ENCODE assay signal across 8 cellular contexts in the genomic region with DNA sequence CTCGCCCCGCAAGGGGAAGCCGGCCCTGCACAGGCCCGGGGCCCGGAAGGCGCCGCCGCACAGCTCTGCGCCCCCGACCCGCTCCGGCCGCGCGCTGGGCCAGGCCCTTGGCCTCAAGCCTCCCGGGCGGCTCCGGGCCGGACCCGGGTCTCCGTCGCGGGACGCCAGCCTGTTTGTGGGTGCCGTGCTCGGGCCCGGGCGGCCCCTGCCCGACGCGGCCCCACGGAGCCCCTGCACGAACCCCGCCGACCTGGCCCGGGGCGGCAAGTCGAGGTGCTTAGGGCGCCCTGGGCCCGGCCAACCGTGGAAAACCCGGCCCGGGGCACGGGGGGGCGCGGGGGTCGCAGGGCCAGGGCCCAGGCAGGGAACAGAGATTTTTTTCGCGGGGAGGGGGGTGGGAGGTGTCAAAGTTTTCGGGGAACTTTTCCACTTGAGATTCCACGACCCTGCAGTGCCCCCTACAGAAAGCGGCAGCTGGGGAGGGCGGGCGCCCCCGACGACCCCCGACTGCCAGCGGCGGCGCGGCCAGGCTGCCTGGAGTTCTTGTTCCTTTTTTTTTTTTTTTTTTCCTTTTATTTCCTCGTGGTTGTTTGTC. TPM values are rescaled to one million over a fixed set of nuclear protein-coding genes. Genes with fewer than 3 reads are reported as not detected.
A peak's percentile ranks its signal among the peaks of the same experiment; 100 is the strongest.
DNase-seq lines count a peak whose midpoint lies in the region; ATAC-seq and TF ChIP-seq lines count a peak whose summit lies in the region.

No MANE protein-coding gene starts in this region.

- no peaks in the 10 kb centered on the region for H3K27me3 Mint-ChIP-seq in activated CD8-positive, alpha-beta T cell treated with anti-CD3 and anti-CD28 coated beads, Interleukin-2, amount 10 ng/mL, durations not matched to agents 7 days and 5 days (ENCODE audit: low read depth)

- H3K4me1 ChIP-seq in esophagus (ENCODE audit: control insufficient read depth in 2 of 2, insufficient read depth in 2 of 2, low read length in 1 of 2): peaks cover 0 to 6% of the 10 kb centered on the region in 2 donors

- H3K9me3 ChIP-seq in esophagus (ENCODE audit: control insufficient read depth in 2 of 2, insufficient read depth in 1 of 2, low read depth in 1 of 2, low read length in 1 of 2) (no peaks in the 10 kb centered on the region), neural cell (ENCODE audit: low read length) (no peaks in the 10 kb centered on the region)

- peak overlapping the region; percentile 82 for H3K4me2 ChIP-seq in neural cell (ENCODE audit: low read length)

- H3K4me3 ChIP-seq in esophagus (ENCODE audit: low read depth in 1 of 2, low read length in 2 of 2) (peak overlapping the region; percentile 49 to 91), neural cell (ENCODE audit: low read length) (peak overlapping the region; percentile 77)

- H3K36me3 ChIP-seq in esophagus (ENCODE audit: control insufficient read depth in 2 of 2, insufficient read depth in 2 of 2, low read length in 1 of 2) (no peaks in the 10 kb centered on the region), neural cell (ENCODE audit: insufficient read depth, low read length) (no peaks in the 10 kb centered on the region)

- CTCF ChIA-PET in activated CD8-positive, alpha-beta T cell treated with anti-CD3 and anti-CD28 coated beads, Interleukin-2, amount 10 ng/mL, durations not matched to agents 7 days and 5 days (lab: Charles Lee): interaction anchor here (1.0 to 7.2 kb wide), 11 partner anchors 10 to 413 kb away, joined by 3 to 60 read pairs (median 8); partner anchors contain the start of gene ATP5F1E

- no peak overlapping the region for H2AFZ ChIP-seq in neural cell (ENCODE audit: low read depth, low read length)

- peaks cover 34% of the 10 kb centered on the region for H3K79me2 ChIP-seq in neural cell (replicated peaks; ENCODE audit: insufficient read depth, low read length)

- H3K4me3 Mint-ChIP-seq in activated CD8-positive, alpha-beta T cell treated with anti-CD3 and anti-CD28 coated beads, Interleukin-2, amount 10 ng/mL, durations not matched to agents 7 days and 5 days: peak overlapping the region; percentile 99

- TF ChIP-seq CTCF in GM13977 (IDR thresholded peaks at IDR 0.05; ENCODE audit: extremely low read depth, insufficient read depth, missing control alignments): peak; percentile 54
- TF ChIP-seq CTCF in neural cell (IDR thresholded peaks at IDR 0.05; ENCODE audit: poor library complexity, severe bottlenecking): no peak

- no peak for TF ChIP-seq RAD21 in neural cell (conservative IDR thresholded peaks at IDR 0.05)

- peaks cover 9% of the 10 kb centered on the region for H3K4me1 Mint-ChIP-seq in activated CD8-positive, alpha-beta T cell treated with anti-CD3 and anti-CD28 coated beads, Interleukin-2, amount 10 ng/mL, durations not matched to agents 7 days and 5 days (ENCODE audit: low read depth)

- no peaks in the 10 kb centered on the region for H3K9me3 Mint-ChIP-seq in activated CD8-positive, alpha-beta T cell treated with anti-CD3 and anti-CD28 coated beads, Interleukin-2, amount 10 ng/mL, durations not matched to agents 7 days and 5 days (ENCODE audit: insufficient read depth)

- no peak for TF ChIP-seq EP300 in neural cell (conservative IDR thresholded peaks at IDR 0.05; ENCODE audit: poor library complexity, severe bottlenecking)

- in situ Hi-C loops in GM13977 (cut with MboI; ENCODE audit: low pct_unique_long_range_greater_than_20kb, low sequenced_read_pairs, unreplicated experiment): no loop called here

- peaks cover 25% of the 10 kb centered on the region for H3K36me3 Mint-ChIP-seq in activated CD8-positive, alpha-beta T cell treated with anti-CD3 and anti-CD28 coated beads, Interleukin-2, amount 10 ng/mL, durations not matched to agents 7 days and 5 days (ENCODE audit: low read depth)

- peak overlapping the region; percentile 99 for H3K27ac Mint-ChIP-seq in activated CD8-positive, alpha-beta T cell treated with anti-CD3 and anti-CD28 coated beads, Interleukin-2, amount 10 ng/mL, durations not matched to agents 7 days and 5 days

- H3K27me3 ChIP-seq in esophagus (ENCODE audit: control insufficient read depth in 1 of 2, insufficient read depth in 2 of 2, low read length in 2 of 2) (no peaks in the 10 kb centered on the region), neural cell (ENCODE audit: insufficient read depth, low read depth, low read length) (peaks cover 15% of the 10 kb centered on the region)

- peaks cover 16% of the 10 kb centered on the region for H4K20me1 ChIP-seq in neural cell (ENCODE audit: insufficient read depth)

- H3K9ac ChIP-seq in neural cell (ENCODE audit: low read length): no peak overlapping the region

- H3K27ac ChIP-seq in esophagus (ENCODE audit: low read depth in 2 of 2, low read length in 1 of 2): peak overlapping the region; percentile 92 to 99
- H3K27ac ChIP-seq in neural cell (ENCODE audit: low read length): no peak overlapping the region

- 1% methylated on average over 49 to 62 of the region's 62 CpGs for WGBS in esophagus, 2 donors

- no peaks in the 10 kb centered on the region for H3K9me2 ChIP-seq in neural cell (ENCODE audit: insufficient read depth, low read length)

- DNase-seq in GM13977 (ENCODE audit: low spot score) (peak; percentile 83), OCI-M1 (lab: John Stamatoyannopoulos, UW) (no peak), NCI-H1048 (lab: John Stamatoyannopoulos, UW) (no peak), Ammon's horn (ENCODE audit: low spot score) (no peak)
- DNase-seq in activated CD8-positive, alpha-beta T cell treated with anti-CD3 and anti-CD28 coated beads, Interleukin-2, amount 10 ng/mL, durations not matched to agents 7 days and 5 days: no peak

- no peaks in the 10 kb centered on the region for H3F3A ChIP-seq in neural cell (ENCODE audit: insufficient read depth, low read length, poor library complexity, severe bottlenecking)

- ATAC-seq in HG03354 (IDR thresholded peaks at IDR 0.05; ENCODE audit: poor library complexity, severe bottlenecking, unreplicated experiment): peak; percentile 26
- peak; percentile 11 for ATAC-seq in activated CD8-positive, alpha-beta T cell treated with anti-CD3 and anti-CD28 coated beads, Interleukin-2, amount 10 ng/mL, durations not matched to agents 7 days and 5 days

- POLR2A ChIA-PET in activated CD8-positive, alpha-beta T cell treated with anti-CD3 and anti-CD28 coated beads, Interleukin-2, amount 10 ng/mL, durations not matched to agents 7 days and 5 days (lab: Charles Lee): interaction anchor here (0.8 to 6.2 kb wide), 15 partner anchors 11 to 1030 kb away, joined by 3 to 100 read pairs (median 6); partner anchors contain the start of genes ATP5F1E, NPEPL1, VAPB and ZBP1

TF ChIP-seq in neural cell, 6 proteins besides CTCF, POLR2A, EP300 and RAD21:
- TF ChIP-seq MXI1 (conservative IDR thresholded peaks at IDR 0.05; ENCODE audit: poor library complexity, severe bottlenecking): no peak
TF ChIP-seq in neural cell: peak in this region for 0.

RNA-seq across cellular contexts. Expression of gene STX16, which starts 0.8 kb away (rescaled TPM):
- total RNA-seq in activated CD8-positive, alpha-beta T cell treated with anti-CD3 and anti-CD28 coated beads, Interleukin-2, amount 10 ng/mL, durations not matched to agents 7 days and 5 days: 100 to 1,000 TPM; 128 to 136 TPM
- 10 to 100 TPM; 27.3 to 51.0 TPM for polyA plus RNA-seq in esophagus
- 120 and 130 TPM in 2 replicates for polyA plus RNA-seq in neural cell
- polyA minus RNA-seq in neural cell: 99.0 and 99.1 TPM in 2 replicates

RNA-seq across cellular contexts. Expression of gene NPEPL1, which starts 42.3 kb away (rescaled TPM):
- 10 to 100 TPM; 22.9 to 26.8 TPM for total RNA-seq in activated CD8-positive, alpha-beta T cell treated with anti-CD3 and anti-CD28 coated beads, Interleukin-2, amount 10 ng/mL, durations not matched to agents 7 days and 5 days
- 10 to 100 TPM; 33.2 to 42.7 TPM for polyA plus RNA-seq in esophagus
- 63.4 and 81.9 TPM in 2 replicates for polyA plus RNA-seq in neural cell
- 15.0 and 18.5 TPM in 2 replicates for polyA minus RNA-seq in neural cell
